ENCODE assay signal across 8 cellular contexts in genomic region chr11:560305-561147, GRCh38. TPM values are rescaled to one million over a fixed set of nuclear protein-coding genes. Genes with fewer than 3 reads are reported as not detected.
DNase-seq lines count a peak whose midpoint lies in the region; TF ChIP-seq lines count a peak whose summit lies in the region.

TSS of gene LMNTD2 (minus strand) at chr11:560738. CDS start at chr11:560716, 22 bp downstream.
TSS of gene RASSF7 (plus strand) at chr11:560970. CDS start at chr11:561769, 799 bp downstream.

- peak within 1 kb of the TSS; percentile 95 to 98 (median 96) for H3K27ac ChIP-seq in transverse colon

- H3K4me1 Mint-ChIP-seq in activated naive CD8-positive, alpha-beta T cell treated with anti-CD3 and anti-CD28 coated beads for 36 hours: peaks cover 9% of the 10 kb centered on the region

- DNase-seq in GM04504 (ENCODE audit: low read depth) (peak; percentile 38), HEK293T (ENCODE audit: extremely low spot score) (peak; percentile 98), NB4 (ENCODE audit: low read depth) (peak; percentile 92), SKM-1 treated with dmso at 0.1 percent for 144 hours (lab: John Stamatoyannopoulos, UW; ENCODE audit: unreplicated experiment) (peak; percentile 86), cardiac septum (ENCODE audit: low spot score) (peak; percentile 95), pons (ENCODE audit: low spot score) (peak; percentile 72), transverse colon (peak; percentile 95)
- peak; percentile 96 for DNase-seq in activated naive CD8-positive, alpha-beta T cell treated with anti-CD3 and anti-CD28 coated beads for 36 hours

- H3K27ac Mint-ChIP-seq in activated naive CD8-positive, alpha-beta T cell treated with anti-CD3 and anti-CD28 coated beads for 36 hours: no peak within 1 kb of the TSS

- H3K36me3 ChIP-seq in transverse colon: no peaks in the 10 kb centered on the region

- CTCF ChIA-PET in HEK293T (lab: Yijun Ruan, JAX): no interaction called here

- no peak for TF ChIP-seq EP300 in transverse colon (IDR thresholded peaks at IDR 0.05; ENCODE audit: low read depth)

- H3K9me3 ChIP-seq in transverse colon: no peaks in the 10 kb centered on the region

- peaks cover 5% of the 10 kb centered on the region for H3K27me3 Mint-ChIP-seq in activated naive CD8-positive, alpha-beta T cell treated with anti-CD3 and anti-CD28 coated beads for 36 hours

- no peaks in the 10 kb centered on the region for H3K36me3 Mint-ChIP-seq in activated naive CD8-positive, alpha-beta T cell treated with anti-CD3 and anti-CD28 coated beads for 36 hours

- intact Hi-C loops in cardiac septum (cut with DNase I): no loop called here
- intact Hi-C loops in transverse colon (cut with DNase I; ENCODE audit: low total_unique reads): no loop called here

- H3K9me3 Mint-ChIP-seq in activated naive CD8-positive, alpha-beta T cell treated with anti-CD3 and anti-CD28 coated beads for 36 hours: no peaks in the 10 kb centered on the region

- POLR2A ChIA-PET in HEK293T (lab: Yijun Ruan, JAX): interaction anchor here (1.9 kb wide), 1 partner anchor 15 kb away, joined by 6 read pairs; the partner anchor contains the start of gene PHRF1

- H3K4me1 ChIP-seq in transverse colon: peaks cover 19 to 41% (median 29%) of the 10 kb centered on the region in 4 donors

- WGBS in transverse colon (ENCODE audit: low coverage in 1 of 2), 2 donors: 4% methylated on average over 70 of the region's 95 CpGs; no CpG with 5 or more reads in 1 of the 2 donors

- peak; percentile 36 for TF ChIP-seq POLR2A in NB4 (IDR thresholded peaks at IDR 0.05; ENCODE audit: extremely low read depth, insufficient read length)
- peak; percentile 93 for TF ChIP-seq POLR2A in transverse colon (IDR thresholded peaks at IDR 0.05)

- in situ Hi-C loops in transverse colon (cut with MboI; ENCODE audit: low pct_ligation_motif_present in 1 of 4, low pct_unique_long_range_greater_than_20kb in 1 of 4, low sequenced_read_pairs in 3 of 4): no loop called here

- H3K4me3 ChIP-seq in NB4 (ENCODE audit: low read depth, low read length) (peak within 1 kb of the TSS; percentile 58), transverse colon (peak within 1 kb of the TSS; percentile 82 to 91 (median 88))

- H3K4me3 Mint-ChIP-seq in activated naive CD8-positive, alpha-beta T cell treated with anti-CD3 and anti-CD28 coated beads for 36 hours: peak within 1 kb of the TSS; percentile 87

- peaks cover 25% of the 10 kb centered on the region for H3K27me3 ChIP-seq in transverse colon

- TF ChIP-seq CTCF in NB4 (IDR thresholded peaks at IDR 0.05; ENCODE audit: low read depth, low read length) (no peak), transverse colon (IDR thresholded peaks at IDR 0.05) (no peak)

TF ChIP-seq in HEK293T, 16 proteins besides CTCF, POLR2A, EP300 and RAD21:
- TF ChIP-seq TARDBP (IDR thresholded peaks at IDR 0.05) (no peak), FOXK2 (IDR thresholded peaks at IDR 0.05) (no peak), CTBP1 (IDR thresholded peaks at IDR 0.05; ENCODE audit: borderline replicate concordance) (no peak), FOXM1 (IDR thresholded peaks at IDR 0.05; ENCODE audit: borderline replicate concordance) (peak; percentile 62; the same call in 1 of the 2 replicates), PKNOX1 (IDR thresholded peaks at IDR 0.05) (no peak), NFRKB (IDR thresholded peaks at IDR 0.05) (no peak)

RNA-seq across cellular contexts. Expression of gene LMNTD2, which starts in this region (rescaled TPM):
- 1 to 10 TPM; 1.2 to 1.3 TPM for total RNA-seq in activated naive CD8-positive, alpha-beta T cell treated with anti-CD3 and anti-CD28 coated beads for 36 hours
- total RNA-seq in cardiac septum: 0.40 TPM
- 10 to 100 TPM; 14.8 to 89.0 (median 16.6) TPM for total RNA-seq in transverse colon

RNA-seq across cellular contexts. Expression of gene RASSF7, which starts in this region (rescaled TPM):
- 10 to 100 TPM in 1 of 2 experiments, 1 to 10 TPM in 1; 9.8 to 11.5 TPM for total RNA-seq in activated naive CD8-positive, alpha-beta T cell treated with anti-CD3 and anti-CD28 coated beads for 36 hours
- total RNA-seq in cardiac septum (2.6 TPM), transverse colon (100 to 1,000 TPM; 131 to 247 (median 213) TPM)

Comparison
In these comparisons a context has a peak if more than half of its experiments do, and no peak if none do; other contexts are left out.
1. Peak in every context shown above with its lines: DNase-seq, H3K4me3 ChIP-seq and H3K27ac ChIP-seq.
2. RNA of gene LMNTD2 (total RNA-seq): 14.8 to 89.0 TPM in transverse colon; 1.2 to 1.3 TPM in activated naive CD8-positive, alpha-beta T cell treated with anti-CD3 and anti-CD28 coated beads for 36 hours and 0.40 TPM in cardiac septum (single experiment); every median in the first group is over 4 times any median in the second.
3. RNA of gene RASSF7 (total RNA-seq): 131 to 247 TPM in transverse colon; 9.8 to 11.5 TPM in activated naive CD8-positive, alpha-beta T cell treated with anti-CD3 and anti-CD28 coated beads for 36 hours and 2.6 TPM in cardiac septum (single experiment); every median in the first group is over 10 times any median in the second.
4. DNase-seq: peak in every context shown above with its lines; median percentile 98 in HEK293T; 96 in activated naive CD8-positive, alpha-beta T cell treated with anti-CD3 and anti-CD28 coated beads for 36 hours; 95 in cardiac septum; 95 in transverse colon; 92 in NB4; 86 in SKM-1 treated with dmso at 0.1 percent for 144 hours; 72 in pons; 38 in GM04504.